ENCODE assay signal across 12 cellular contexts in genomic region chr1:91750398-91750996, GRCh38.
DNase-seq lines count a peak whose midpoint lies in the region; ATAC-seq and TF ChIP-seq lines count a peak whose summit lies in the region.
"Had no signal": no experiment of that assay in that cellular context is flagged by ENCODE, and none has a peak within 500 bp of the region (broad histone marks: within the 10 kb centered on the region; RNA-seq: fewer than 3 reads in every experiment).

No MANE protein-coding gene starts in this region.

- H3K36me3 ChIP-seq in HEK293 (ENCODE audit: control insufficient read depth in 2 of 2, insufficient read depth in 1 of 2, low read length in 2 of 2) = peaks cover 0 to 3% of the 10 kb centered on the region in 2 experiments; a peak in 1 of 3 replicates
- no peaks in the 10 kb centered on the region for H3K36me3 ChIP-seq in stomach

- no peak for TF ChIP-seq POLR2A in stomach (IDR thresholded peaks at IDR 0.05)

- H3K27me3 Mint-ChIP-seq in brain (peaks cover 13% of the 10 kb centered on the region), immature natural killer cell (ENCODE audit: low read depth in 3 of 3) (peaks cover 0 to 37% (median 23%) of the 10 kb centered on the region in 3 donors)
- H3K27me3 Mint-ChIP-seq: activated CD8-positive, alpha-beta memory T cell treated with anti-CD3 and anti-CD28 coated beads, Interleukin-2, amount 10 ng/mL, durations not matched to agents 7 days and 5 days; CD4-positive, CD25-positive, alpha-beta regulatory T cell had no signal

- H3K27ac ChIP-seq in HEK293 (ENCODE audit: extremely low read depth, low read depth, low read length) = no peak overlapping the region
- peak overlapping the region; percentile 24 to 78 (median 68) for H3K27ac ChIP-seq in stomach

- H3K4me1 Mint-ChIP-seq in brain (peaks cover 60% of the 10 kb centered on the region), immature natural killer cell (peaks cover 96 to 97% of the 10 kb centered on the region in 2 donors)
- H3K4me1 Mint-ChIP-seq: endodermal cell had no signal

- H3K4me3 Mint-ChIP-seq in brain = peak overlapping the region in 1 of 5 experiments; percentile 47
- peak overlapping the region in 2 of 5 donors; percentile 33 to 48 for H3K4me3 Mint-ChIP-seq in immature natural killer cell
- H3K4me3 Mint-ChIP-seq: activated CD8-positive, alpha-beta memory T cell treated with anti-CD3 and anti-CD28 coated beads, Interleukin-2, amount 10 ng/mL, durations not matched to agents 7 days and 5 days; CD4-positive, CD25-positive, alpha-beta regulatory T cell; endodermal cell had no signal

- H3K4me3 ChIP-seq in HEK293 (ENCODE audit: low read depth, low read length) (no peak overlapping the region), stomach (no peak overlapping the region)

- POLR2A ChIA-PET in HEK293 (lab: Yijun Ruan, JAX) = no interaction called here

- TF ChIP-seq EP300 in stomach (IDR thresholded peaks at IDR 0.05) = no peak

- DNase-seq in immature natural killer cell (no peak), stomach (no peak), SHP77 (lab: John Stamatoyannopoulos, UW) (no peak), NCI-H82 treated with DMSO at 0.1 percent for 48 hours (lab: John Stamatoyannopoulos, UW; ENCODE audit: unreplicated experiment) (no peak)
- DNase-seq: activated CD8-positive, alpha-beta memory T cell treated with anti-CD3 and anti-CD28 coated beads, Interleukin-2, amount 10 ng/mL, durations not matched to agents 7 days and 5 days; CD4-positive, CD25-positive, alpha-beta regulatory T cell; endodermal cell; PC-3 had no signal

- H3K27ac Mint-ChIP-seq in brain = peak overlapping the region in 3 of 5 experiments; percentile 45 to 96 (median 63)
- H3K27ac Mint-ChIP-seq in immature natural killer cell = peak overlapping the region; percentile 42 to 93 (median 74)
- H3K27ac Mint-ChIP-seq: activated CD8-positive, alpha-beta memory T cell treated with anti-CD3 and anti-CD28 coated beads, Interleukin-2, amount 10 ng/mL, durations not matched to agents 7 days and 5 days; endodermal cell had no signal

- CTCF ChIA-PET in HEK293 (lab: Yijun Ruan, JAX) = interaction anchor here (0.6 kb wide), 1 partner anchor 1317 kb away, joined by 3 read pairs; no protein-coding TSS in a partner anchor

- peaks cover 8 to 24% (median 17%) of the 10 kb centered on the region in 5 experiments for H3K9me3 Mint-ChIP-seq in brain
- no peaks in the 10 kb centered on the region for H3K9me3 Mint-ChIP-seq in immature natural killer cell

- H3K4me1 ChIP-seq in HEK293 (ENCODE audit: control insufficient read depth, insufficient read depth, low read length) = no peaks in the 10 kb centered on the region
- H3K4me1 ChIP-seq in stomach = peaks cover 10 to 64% (median 34%) of the 10 kb centered on the region in 4 donors

- H3K27me3 ChIP-seq in stomach = no peaks in the 10 kb centered on the region

- WGBS in stomach, 5 donors = 57 to 75% (median 69%) methylated on average over 4 of the region's 4 CpGs

- intact Hi-C loops in stomach (cut with DNase I; ENCODE audit: low total_unique reads) = no loop called here

- ATAC-seq in GM18861 (IDR thresholded peaks at IDR 0.05; ENCODE audit: unreplicated experiment) (no peak), GM18502 (IDR thresholded peaks at IDR 0.05; ENCODE audit: poor library complexity, unreplicated experiment) (no peak)
- ATAC-seq: activated CD8-positive, alpha-beta memory T cell treated with anti-CD3 and anti-CD28 coated beads, Interleukin-2, amount 10 ng/mL, durations not matched to agents 7 days and 5 days; PC-3 had no signal

- H3K9me3 ChIP-seq in HEK293 (ENCODE audit: control insufficient read depth, insufficient read depth, low read depth, low read length) = no peaks in the 10 kb centered on the region
- peaks cover 0 to 4% (median 0%) of the 10 kb centered on the region in 4 donors for H3K9me3 ChIP-seq in stomach

- H3K36me3 Mint-ChIP-seq in brain (peaks cover 24% of the 10 kb centered on the region), immature natural killer cell (peaks cover 20 to 40% (median 26%) of the 10 kb centered on the region in 3 donors)

- TF ChIP-seq CTCF in HEK293 (tag by site-specific recombination; IDR thresholded peaks at IDR 0.05) = no peak
- TF ChIP-seq CTCF in brain (conservative IDR thresholded peaks at IDR 0.05) = no peak
- TF ChIP-seq CTCF in stomach (IDR thresholded peaks at IDR 0.05) = no peak

TF ChIP-seq in HEK293, 187 proteins besides CTCF, POLR2A, EP300 and RAD21:
- TF ChIP-seq, protein P1, sequence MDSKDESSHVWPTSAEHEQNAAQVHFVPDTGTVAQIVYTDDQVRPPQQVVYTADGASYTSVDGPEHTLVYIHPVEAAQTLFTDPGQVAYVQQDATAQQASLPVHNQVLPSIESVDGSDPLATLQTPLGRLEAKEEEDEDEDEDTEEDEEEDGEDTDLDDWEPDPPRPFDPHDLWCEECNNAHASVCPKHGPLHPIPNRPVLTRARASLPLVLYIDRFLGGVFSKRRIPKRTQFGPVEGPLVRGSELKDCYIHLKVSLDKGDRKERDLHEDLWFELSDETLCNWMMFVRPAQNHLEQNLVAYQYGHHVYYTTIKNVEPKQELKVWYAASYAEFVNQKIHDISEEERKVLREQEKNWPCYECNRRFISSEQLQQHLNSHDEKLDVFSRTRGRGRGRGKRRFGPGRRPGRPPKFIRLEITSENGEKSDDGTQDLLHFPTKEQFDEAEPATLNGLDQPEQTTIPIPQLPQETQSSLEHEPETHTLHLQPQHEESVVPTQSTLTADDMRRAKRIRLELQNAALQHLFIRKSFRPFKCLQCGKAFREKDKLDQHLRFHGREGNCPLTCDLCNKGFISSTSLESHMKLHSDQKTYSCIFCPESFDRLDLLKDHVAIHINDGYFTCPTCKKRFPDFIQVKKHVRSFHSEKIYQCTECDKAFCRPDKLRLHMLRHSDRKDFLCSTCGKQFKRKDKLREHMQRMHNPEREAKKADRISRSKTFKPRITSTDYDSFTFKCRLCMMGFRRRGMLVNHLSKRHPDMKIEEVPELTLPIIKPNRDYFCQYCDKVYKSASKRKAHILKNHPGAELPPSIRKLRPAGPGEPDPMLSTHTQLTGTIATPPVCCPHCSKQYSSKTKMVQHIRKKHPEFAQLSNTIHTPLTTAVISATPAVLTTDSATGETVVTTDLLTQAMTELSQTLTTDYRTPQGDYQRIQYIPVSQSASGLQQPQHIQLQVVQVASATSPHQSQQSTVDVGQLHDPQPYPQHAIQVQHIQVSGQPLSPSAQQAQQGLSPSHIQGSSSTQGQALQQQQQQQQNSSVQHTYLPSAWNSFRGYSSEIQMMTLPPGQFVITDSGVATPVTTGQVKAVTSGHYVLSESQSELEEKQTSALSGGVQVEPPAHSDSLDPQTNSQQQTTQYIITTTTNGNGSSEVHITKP (tag by site-specific recombination; IDR thresholded peaks at IDR 0.05) = peak; percentile 83
- TF ChIP-seq ZNF335 (tag by site-specific recombination; conservative IDR thresholded peaks at IDR 0.05) = no peak
